In the genomic region with DNA sequence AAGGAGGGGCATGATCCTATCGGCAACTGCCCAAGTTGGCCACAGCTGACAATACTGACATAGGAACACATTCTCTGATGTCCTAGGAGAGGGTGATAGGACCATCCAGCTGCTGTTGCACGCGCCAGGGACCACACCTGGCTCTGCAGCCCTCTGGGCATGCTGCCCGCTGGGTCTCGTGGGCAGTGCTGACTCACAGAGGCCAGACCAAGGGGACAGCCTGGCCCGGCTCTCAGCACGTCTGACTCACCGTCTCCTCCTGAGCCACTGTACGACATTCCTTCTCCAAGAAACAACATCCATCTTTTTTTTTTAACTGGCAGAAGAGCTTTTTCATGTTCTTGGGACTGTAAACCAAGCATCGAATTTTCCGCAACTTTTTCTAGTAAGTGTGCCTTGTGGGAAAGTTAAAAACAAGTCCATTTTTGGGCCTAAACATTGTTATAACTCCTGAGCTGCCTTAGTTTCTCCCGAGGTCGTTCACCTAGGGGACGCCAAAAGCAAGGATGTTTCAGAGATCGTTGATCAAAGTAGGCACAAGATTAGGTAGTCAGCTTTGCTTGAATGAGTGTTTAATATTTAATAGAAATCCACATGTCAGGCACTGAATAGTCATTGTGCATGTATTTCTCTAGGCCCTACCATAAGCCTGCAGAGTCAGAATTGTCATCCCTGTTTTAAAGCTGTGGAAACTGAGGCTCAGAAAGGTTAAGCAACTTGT, we compare ENCODE assay signal across 8 cellular contexts.
DNase-seq lines count a peak whose midpoint lies in the region; ATAC-seq and TF ChIP-seq lines count a peak whose summit lies in the region.

No MANE protein-coding gene starts in this region.

- H3K4me1 ChIP-seq in thoracic aorta (ENCODE audit: control insufficient read depth in 1 of 2, low read depth in 2 of 2) (peaks cover 17 to 82% of the 10 kb centered on the region in 2 donors), neural progenitor cell (no peaks in the 10 kb centered on the region)
- H3K4me1 ChIP-seq in effector memory CD4-positive, alpha-beta T cell (ENCODE audit: control insufficient read depth, insufficient read depth, low read length, poor library complexity, severe bottlenecking): no peaks in the 10 kb centered on the region

- DNase-seq in HK-2 (ENCODE audit: unreplicated experiment) (peak; percentile 90), astrocyte of the cerebellum (ENCODE audit: low read depth) (peak; percentile 95), iris pigment epithelial cell (ENCODE audit: low read depth) (peak; percentile 97), thoracic aorta (ENCODE audit: low spot score) (peak; percentile 90), neural progenitor cell (ENCODE audit: low spot score) (no peak)
- DNase-seq in effector memory CD4-positive, alpha-beta T cell: no peak
- no peak for DNase-seq in activated effector memory CD4-positive, alpha-beta T cell treated with anti-CD3 and anti-CD28 coated beads, Interleukin-2, amount 50 U/mL, for 16 hours

- no peaks in the 10 kb centered on the region for H3K79me2 ChIP-seq in neural progenitor cell (ENCODE audit: low read depth)

- H3F3A ChIP-seq in neural progenitor cell (ENCODE audit: low read depth): no peaks in the 10 kb centered on the region

- H3K27me3 Mint-ChIP-seq in neural progenitor cell (ENCODE audit: insufficient read depth, low read depth): no peaks in the 10 kb centered on the region

- no peaks in the 10 kb centered on the region for H3K36me3 ChIP-seq in thoracic aorta
- H3K36me3 ChIP-seq in neural progenitor cell: no peaks in the 10 kb centered on the region
- H3K36me3 ChIP-seq in effector memory CD4-positive, alpha-beta T cell (ENCODE audit: control insufficient read depth, insufficient read depth, low read length): no peaks in the 10 kb centered on the region

- H3K4me2 ChIP-seq in neural progenitor cell: no peak overlapping the region

- peak; percentile 77 for ATAC-seq in thoracic aorta (ENCODE audit: insufficient number of reproducible peaks, low FRiP score, low read depth)
- ATAC-seq in HG03565 (IDR thresholded peaks at IDR 0.05; ENCODE audit: unreplicated experiment): no peak

- H3K4me3 Mint-ChIP-seq in neural progenitor cell: no peak overlapping the region

- in situ Hi-C loops in astrocyte of the cerebellum (cut with HindIII; ENCODE audit: low sequenced_read_pairs): no loop called here

- H3K4me3 ChIP-seq in astrocyte of the cerebellum (ENCODE audit: low read depth, low read length) (no peak overlapping the region), thoracic aorta (no peak overlapping the region), neural progenitor cell (no peak overlapping the region)
- H3K4me3 ChIP-seq in effector memory CD4-positive, alpha-beta T cell (ENCODE audit: insufficient read depth, low read depth, low read length, poor library complexity, severe bottlenecking): no peak overlapping the region

- peaks cover 4% of the 10 kb centered on the region for H3K4me1 Mint-ChIP-seq in neural progenitor cell

- H3K27ac ChIP-seq in thoracic aorta: peak overlapping the region; percentile 78 to 86
- no peak overlapping the region for H3K27ac ChIP-seq in neural progenitor cell
- H3K27ac ChIP-seq in effector memory CD4-positive, alpha-beta T cell (ENCODE audit: insufficient read depth, low read length, poor library complexity, severe bottlenecking): no peak overlapping the region

- no peak overlapping the region for H2AFZ ChIP-seq in neural progenitor cell (replicated peaks)

- H3K27me3 ChIP-seq in thoracic aorta (replicated peaks; ENCODE audit: insufficient read depth): no peaks in the 10 kb centered on the region
- H3K27me3 ChIP-seq in neural progenitor cell: no peaks in the 10 kb centered on the region
- H3K27me3 ChIP-seq in effector memory CD4-positive, alpha-beta T cell (replicated peaks; ENCODE audit: control insufficient read depth, insufficient read depth, low read length, poor library complexity, severe bottlenecking): no peaks in the 10 kb centered on the region

- H3K9me3 ChIP-seq in thoracic aorta: no peaks in the 10 kb centered on the region
- no peaks in the 10 kb centered on the region for H3K9me3 ChIP-seq in neural progenitor cell (ENCODE audit: low read depth)
- H3K9me3 ChIP-seq in effector memory CD4-positive, alpha-beta T cell (ENCODE audit: control insufficient read depth, low read length): no peaks in the 10 kb centered on the region

- H3K9me3 Mint-ChIP-seq in neural progenitor cell: peaks cover 3% of the 10 kb centered on the region

- no peaks in the 10 kb centered on the region for H3K36me3 Mint-ChIP-seq in neural progenitor cell

- no peaks in the 10 kb centered on the region for H4K20me1 ChIP-seq in neural progenitor cell (ENCODE audit: low read depth)

- no peak overlapping the region for H3K9ac ChIP-seq in neural progenitor cell

- H3K27ac Mint-ChIP-seq in neural progenitor cell: no peak overlapping the region

- TF ChIP-seq CTCF in astrocyte of the cerebellum (IDR thresholded peaks at IDR 0.05; ENCODE audit: low read depth, low read length, missing control alignments) (no peak), thoracic aorta (IDR thresholded peaks at IDR 0.05) (no peak), neural progenitor cell (IDR thresholded peaks at IDR 0.05) (no peak)

Comparison
In these comparisons a context has a peak if more than half of its experiments do, and no peak if none do; other contexts are left out.
1. DNase-seq: peak in HK-2 (single experiment), astrocyte of the cerebellum (single experiment), iris pigment epithelial cell (single experiment) and thoracic aorta (single experiment); none in neural progenitor cell (single experiment), effector memory CD4-positive, alpha-beta T cell (0 of 3) and activated effector memory CD4-positive, alpha-beta T cell treated with anti-CD3 and anti-CD28 coated beads, Interleukin-2, amount 50 U/mL, for 16 hours (single experiment).
2. H3K27ac ChIP-seq: peak in thoracic aorta (2 of 2); none in neural progenitor cell (single experiment) and effector memory CD4-positive, alpha-beta T cell (single experiment).